10 cellular contexts compared by ENCODE assay signal in the genomic region with DNA sequence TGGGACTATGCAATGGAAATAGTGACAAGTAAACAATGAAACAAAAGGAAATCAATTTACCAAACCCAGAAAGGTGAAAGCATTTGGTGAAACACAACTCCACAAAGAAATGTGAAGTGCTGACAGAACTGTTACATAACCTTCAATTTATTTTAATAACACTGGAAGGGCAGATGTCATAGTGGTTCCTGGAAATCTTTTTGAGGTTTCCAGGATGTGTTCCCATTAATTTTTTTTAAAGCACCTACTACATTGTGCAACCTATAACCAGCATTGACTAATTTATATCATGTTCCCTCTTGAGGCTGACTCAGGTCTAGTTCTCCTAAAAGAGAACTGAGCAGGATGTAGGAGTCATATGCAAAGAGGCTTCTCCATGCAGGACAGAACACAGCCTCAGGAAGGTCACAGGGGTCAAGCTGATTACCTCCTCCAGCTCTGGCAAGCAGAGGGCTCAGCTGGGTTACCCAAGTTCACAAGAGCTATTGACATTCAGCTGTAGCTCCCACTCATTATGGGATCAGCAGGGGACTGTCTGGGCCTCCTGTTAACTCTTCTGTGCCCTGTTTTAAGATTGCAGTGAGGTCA.
A peak's percentile ranks its signal among the peaks of the same experiment; 100 is the strongest.
DNase-seq lines count a peak whose midpoint lies in the region; ATAC-seq, FAIRE-seq and TF ChIP-seq lines count a peak whose summit lies in the region.
"Had no signal": no experiment of that assay in that cellular context is flagged by ENCODE, and none has a peak within 500 bp of the region (broad histone marks: within the 10 kb centered on the region; RNA-seq: fewer than 3 reads in every experiment).

No MANE protein-coding gene starts in this region.

- peaks cover 12 to 61% (median 30%) of the 10 kb centered on the region in 10 experiments for H3K4me1 ChIP-seq in BLaER1 treated with 17β-estradiol and CSF1 and Interleukin-3, amounts not matched to agents 10 nM and 100 nM
- H3K4me1 ChIP-seq in kidney (ENCODE audit: control insufficient read depth in 1 of 2, insufficient read depth in 1 of 2, low read depth in 1 of 2, low read length in 2 of 2) = peaks cover 0 to 9% of the 10 kb centered on the region in 2 donors

- no peak overlapping the region for H3K4me3 Mint-ChIP-seq in WTC11
- H3K4me3 Mint-ChIP-seq: stimulated activated naive CD8-positive, alpha-beta T cell treated with anti-CD3 and anti-CD28 coated beads, Interleukin-15, Interleukin-2, amounts not matched to agents 100 ng/mL and 50 ng/mL, for 24 hours; T-cell had no signal

- H3K9me3 Mint-ChIP-seq in WTC11 = peaks cover 6% of the 10 kb centered on the region; the same call in 1 of the 2 replicates
- H3K9me3 Mint-ChIP-seq: stimulated activated naive CD8-positive, alpha-beta T cell treated with anti-CD3 and anti-CD28 coated beads, Interleukin-15, Interleukin-2, amounts not matched to agents 100 ng/mL and 50 ng/mL, for 24 hours; T-cell had no signal

- H3K9me3 ChIP-seq in BLaER1 treated with 17β-estradiol and CSF1 and Interleukin-3, amounts not matched to agents 10 nM and 100 nM (replicated peaks in 1 of 11) = peaks cover 0 to 13% (median 7%) of the 10 kb centered on the region in 11 experiments; a peak in 6 of 22 replicates
- no peaks in the 10 kb centered on the region for H3K9me3 ChIP-seq in kidney (ENCODE audit: control insufficient read depth in 1 of 2, low read length in 2 of 2)

- H3K9ac ChIP-seq in BLaER1 treated with 17β-estradiol and CSF1 and Interleukin-3, amounts not matched to agents 10 nM and 100 nM = peak overlapping the region in 3 of 11 experiments; percentile 15 to 44 (median 32); a peak in 4 of 22 replicates
- H3K9ac ChIP-seq in kidney (ENCODE audit: low read length in 2 of 2) = no peak overlapping the region

- POLR2A ChIA-PET in WTC11 (lab: Charles Lee) = no interaction called here

- peak; percentile 15 for FAIRE-seq in kidney (lab: Jason Lieb, UNC)

- TF ChIP-seq CTCF in HL-60 (IDR thresholded peaks at IDR 0.05; ENCODE audit: insufficient read depth, low read length) (no peak), WTC11 (IDR thresholded peaks at IDR 0.05) (no peak), kidney (IDR thresholded peaks at IDR 0.05; ENCODE audit: borderline replicate concordance, extremely low read depth, insufficient read depth) (no peak), dorsolateral prefrontal cortex (IDR thresholded peaks at IDR 0.05 in 54 of 56, conservative IDR thresholded peaks at IDR 0.05 in 2 of 56; ENCODE audit: low read depth in 1 of 56, partially characterized antibody in 56 of 56) (no peak)

- ATAC-seq in WTC11 = peak; percentile 100
- ATAC-seq in HG03025 (IDR thresholded peaks at IDR 0.05; ENCODE audit: low FRiP score, unreplicated experiment) = no peak
- no peak for ATAC-seq in GM21825 (IDR thresholded peaks at IDR 0.05; ENCODE audit: unreplicated experiment)
- ATAC-seq: T-cell had no signal

- CTCF ChIA-PET in WTC11 (lab: Charles Lee) = interaction anchor here (0.9 to 1.2 kb wide), 2 partner anchors 261 to 331 kb away, joined by 4 to 11 read pairs; no protein-coding TSS in a partner anchor

- intact Hi-C loops in kidney (cut with DNase I) = no loop called here
- intact Hi-C loops in posterior vena cava (cut with DNase I) = no loop called here
- intact Hi-C loops in dorsolateral prefrontal cortex (cut with DNase I) = no loop called here

- no peaks in the 10 kb centered on the region for H4K20me1 ChIP-seq in BLaER1 treated with 17β-estradiol and CSF1 and Interleukin-3, amounts not matched to agents 10 nM and 100 nM

- H3K27me3 ChIP-seq in BLaER1 treated with 17β-estradiol and CSF1 and Interleukin-3, amounts not matched to agents 10 nM and 100 nM = no peaks in the 10 kb centered on the region
- H3K27me3 ChIP-seq in HL-60 (ENCODE audit: insufficient read depth, poor library complexity, severe bottlenecking) (no peaks in the 10 kb centered on the region), dorsolateral prefrontal cortex (no peaks in the 10 kb centered on the region)

- peaks cover 27% of the 10 kb centered on the region for H3K4me1 Mint-ChIP-seq in WTC11

- peak overlapping the region in 6 of 11 experiments; percentile 27 to 77 (median 63); a peak in 11 of 22 replicates for H3K27ac ChIP-seq in BLaER1 treated with 17β-estradiol and CSF1 and Interleukin-3, amounts not matched to agents 10 nM and 100 nM
- no peak overlapping the region for H3K27ac ChIP-seq in HL-60 (replicated peaks)
- no peak overlapping the region for H3K27ac ChIP-seq in kidney (ENCODE audit: low read depth in 2 of 2, low read length in 2 of 2)
- no peak overlapping the region for H3K27ac ChIP-seq in dorsolateral prefrontal cortex

- H3K36me3 ChIP-seq in BLaER1 treated with 17β-estradiol and CSF1 and Interleukin-3, amounts not matched to agents 10 nM and 100 nM = no peaks in the 10 kb centered on the region
- no peaks in the 10 kb centered on the region for H3K36me3 ChIP-seq in kidney (ENCODE audit: control insufficient read depth in 1 of 2, insufficient read depth in 2 of 2, low read length in 2 of 2)

- H3K36me3 Mint-ChIP-seq in WTC11 = no peaks in the 10 kb centered on the region
- H3K36me3 Mint-ChIP-seq: T-cell had no signal

- H3K4me2 ChIP-seq in BLaER1 treated with 17β-estradiol and CSF1 and Interleukin-3, amounts not matched to agents 10 nM and 100 nM = peak overlapping the region in 9 of 11 experiments; percentile 11 to 91 (median 60); a peak in 17 of 22 replicates

- peaks cover 67% of the 10 kb centered on the region for H3K27me3 Mint-ChIP-seq in WTC11 (ENCODE audit: low read depth)
- H3K27me3 Mint-ChIP-seq: stimulated activated naive CD8-positive, alpha-beta T cell treated with anti-CD3 and anti-CD28 coated beads, Interleukin-15, Interleukin-2, amounts not matched to agents 100 ng/mL and 50 ng/mL, for 24 hours; T-cell had no signal

- H3K4me3 ChIP-seq in BLaER1 treated with 17β-estradiol and CSF1 and Interleukin-3, amounts not matched to agents 10 nM and 100 nM = no peak overlapping the region
- H3K4me3 ChIP-seq in HL-60 (replicated peaks; ENCODE audit: insufficient read depth, low read length) = no peak overlapping the region
- no peak overlapping the region for H3K4me3 ChIP-seq in kidney (ENCODE audit: low read length in 2 of 2)
- no peak overlapping the region for H3K4me3 ChIP-seq in dorsolateral prefrontal cortex

- DNase-seq in HL-60 (ENCODE audit: low read depth in 1 of 2, low spot score in 1 of 2) = peak; percentile 57 to 94
- DNase-seq in WTC11 (ENCODE audit: low spot score) = peak; percentile 58
- no peak for DNase-seq in kidney
- DNase-seq in posterior vena cava (ENCODE audit: low spot score) = no peak
- no peak for DNase-seq in dorsolateral prefrontal cortex

- H3K27ac Mint-ChIP-seq in WTC11 = no peak overlapping the region
- H3K27ac Mint-ChIP-seq: stimulated activated naive CD8-positive, alpha-beta T cell treated with anti-CD3 and anti-CD28 coated beads, Interleukin-15, Interleukin-2, amounts not matched to agents 100 ng/mL and 50 ng/mL, for 24 hours; T-cell had no signal

TF ChIP-seq in WTC11, 78 proteins besides CTCF, POLR2A, EP300 and RAD21 (continues in another document):
- TF ChIP-seq SP1 (CRISPR knock-in tag; conservative IDR thresholded peaks at IDR 0.05) (0 out of 2 replicates have a peak, but pooled peaks have one; percentile 47), NR2C2 (CRISPR knock-in tag; IDR thresholded peaks at IDR 0.05) (no peak), ERG (CRISPR knock-in tag; IDR thresholded peaks at IDR 0.05) (no peak), ZNF423 (CRISPR knock-in tag; IDR thresholded peaks at IDR 0.05) (peak; percentile 33; the same call in 1 of the 2 replicates), GABPB1 (CRISPR knock-in tag; IDR thresholded peaks at IDR 0.05) (peak; percentile 67), SMAD4 (CRISPR knock-in tag; IDR thresholded peaks at IDR 0.05) (peak; percentile 78; the same call in 1 of the 2 replicates), FOXK1 (CRISPR knock-in tag; IDR thresholded peaks at IDR 0.05) (peak; percentile 86; the same call in 1 of the 2 replicates)
- TF ChIP-seq, protein P1, sequence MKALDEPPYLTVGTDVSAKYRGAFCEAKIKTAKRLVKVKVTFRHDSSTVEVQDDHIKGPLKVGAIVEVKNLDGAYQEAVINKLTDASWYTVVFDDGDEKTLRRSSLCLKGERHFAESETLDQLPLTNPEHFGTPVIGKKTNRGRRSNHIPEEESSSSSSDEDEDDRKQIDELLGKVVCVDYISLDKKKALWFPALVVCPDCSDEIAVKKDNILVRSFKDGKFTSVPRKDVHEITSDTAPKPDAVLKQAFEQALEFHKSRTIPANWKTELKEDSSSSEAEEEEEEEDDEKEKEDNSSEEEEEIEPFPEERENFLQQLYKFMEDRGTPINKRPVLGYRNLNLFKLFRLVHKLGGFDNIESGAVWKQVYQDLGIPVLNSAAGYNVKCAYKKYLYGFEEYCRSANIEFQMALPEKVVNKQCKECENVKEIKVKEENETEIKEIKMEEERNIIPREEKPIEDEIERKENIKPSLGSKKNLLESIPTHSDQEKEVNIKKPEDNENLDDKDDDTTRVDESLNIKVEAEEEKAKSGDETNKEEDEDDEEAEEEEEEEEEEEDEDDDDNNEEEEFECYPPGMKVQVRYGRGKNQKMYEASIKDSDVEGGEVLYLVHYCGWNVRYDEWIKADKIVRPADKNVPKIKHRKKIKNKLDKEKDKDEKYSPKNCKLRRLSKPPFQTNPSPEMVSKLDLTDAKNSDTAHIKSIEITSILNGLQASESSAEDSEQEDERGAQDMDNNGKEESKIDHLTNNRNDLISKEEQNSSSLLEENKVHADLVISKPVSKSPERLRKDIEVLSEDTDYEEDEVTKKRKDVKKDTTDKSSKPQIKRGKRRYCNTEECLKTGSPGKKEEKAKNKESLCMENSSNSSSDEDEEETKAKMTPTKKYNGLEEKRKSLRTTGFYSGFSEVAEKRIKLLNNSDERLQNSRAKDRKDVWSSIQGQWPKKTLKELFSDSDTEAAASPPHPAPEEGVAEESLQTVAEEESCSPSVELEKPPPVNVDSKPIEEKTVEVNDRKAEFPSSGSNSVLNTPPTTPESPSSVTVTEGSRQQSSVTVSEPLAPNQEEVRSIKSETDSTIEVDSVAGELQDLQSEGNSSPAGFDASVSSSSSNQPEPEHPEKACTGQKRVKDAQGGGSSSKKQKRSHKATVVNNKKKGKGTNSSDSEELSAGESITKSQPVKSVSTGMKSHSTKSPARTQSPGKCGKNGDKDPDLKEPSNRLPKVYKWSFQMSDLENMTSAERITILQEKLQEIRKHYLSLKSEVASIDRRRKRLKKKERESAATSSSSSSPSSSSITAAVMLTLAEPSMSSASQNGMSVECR (CRISPR knock-in tag; IDR thresholded peaks at IDR 0.05; ENCODE audit: borderline replicate concordance) = no peak

Comparison
In these comparisons a context has a peak if more than half of its experiments do, and no peak if none do; other contexts are left out.
1. H3K27ac ChIP-seq: peak in BLaER1 treated with 17β-estradiol and CSF1 and Interleukin-3, amounts not matched to agents 10 nM and 100 nM (6 of 11); none in HL-60 (single experiment), kidney (0 of 2) and dorsolateral prefrontal cortex (0 of 59).
2. DNase-seq: peak in HL-60 (2 of 2) and WTC11 (single experiment); none in kidney (single experiment), posterior vena cava (single experiment) and dorsolateral prefrontal cortex (0 of 10).